In the genomic region with DNA sequence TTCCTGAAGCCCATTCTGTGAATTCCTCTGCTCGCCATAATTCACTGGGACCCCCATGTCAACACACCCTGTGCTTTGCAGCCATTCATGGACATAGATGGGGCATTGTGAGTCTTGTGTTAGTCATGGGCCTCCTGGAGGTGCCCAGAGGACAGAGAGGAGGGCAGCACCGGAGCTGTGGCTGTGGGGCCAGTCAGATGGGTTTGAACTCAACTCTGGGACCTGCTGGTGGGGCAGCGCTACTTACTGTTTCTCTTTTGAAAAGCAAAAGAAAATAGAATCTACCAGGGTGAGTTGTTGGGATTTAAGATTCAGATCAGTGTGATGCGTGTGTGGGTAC, we compare ENCODE assay signal across 2 cellular contexts.
TF ChIP-seq lines count a peak whose summit lies in the region.

No MANE protein-coding gene starts in this region.

TF ChIP-seq in IMR-90, 13 proteins besides CTCF, POLR2A, EP300 and RAD21:
- TF ChIP-seq SMC3 (IDR thresholded peaks at IDR 0.05; ENCODE audit: low read depth, low read length) = no peak
- TF ChIP-seq MAZ (IDR thresholded peaks at IDR 0.05; ENCODE audit: borderline replicate concordance, low read depth, low read length) = no peak
- TF ChIP-seq FOS (IDR thresholded peaks at IDR 0.05; ENCODE audit: low read depth, low read length) = no peak
- no peak for TF ChIP-seq NFE2L2 (IDR thresholded peaks at IDR 0.05; ENCODE audit: low read depth, low read length)

TF ChIP-seq in GM12878, 131 proteins besides CTCF, POLR2A, EP300 and RAD21:
- TF ChIP-seq YBX1 (IDR thresholded peaks at IDR 0.05) (no peak), CHD1 (IDR thresholded peaks at IDR 0.05; ENCODE audit: low read depth, low read length) (no peak), NR2C1 (IDR thresholded peaks at IDR 0.05) (no peak)
- TF ChIP-seq, protein P1, sequence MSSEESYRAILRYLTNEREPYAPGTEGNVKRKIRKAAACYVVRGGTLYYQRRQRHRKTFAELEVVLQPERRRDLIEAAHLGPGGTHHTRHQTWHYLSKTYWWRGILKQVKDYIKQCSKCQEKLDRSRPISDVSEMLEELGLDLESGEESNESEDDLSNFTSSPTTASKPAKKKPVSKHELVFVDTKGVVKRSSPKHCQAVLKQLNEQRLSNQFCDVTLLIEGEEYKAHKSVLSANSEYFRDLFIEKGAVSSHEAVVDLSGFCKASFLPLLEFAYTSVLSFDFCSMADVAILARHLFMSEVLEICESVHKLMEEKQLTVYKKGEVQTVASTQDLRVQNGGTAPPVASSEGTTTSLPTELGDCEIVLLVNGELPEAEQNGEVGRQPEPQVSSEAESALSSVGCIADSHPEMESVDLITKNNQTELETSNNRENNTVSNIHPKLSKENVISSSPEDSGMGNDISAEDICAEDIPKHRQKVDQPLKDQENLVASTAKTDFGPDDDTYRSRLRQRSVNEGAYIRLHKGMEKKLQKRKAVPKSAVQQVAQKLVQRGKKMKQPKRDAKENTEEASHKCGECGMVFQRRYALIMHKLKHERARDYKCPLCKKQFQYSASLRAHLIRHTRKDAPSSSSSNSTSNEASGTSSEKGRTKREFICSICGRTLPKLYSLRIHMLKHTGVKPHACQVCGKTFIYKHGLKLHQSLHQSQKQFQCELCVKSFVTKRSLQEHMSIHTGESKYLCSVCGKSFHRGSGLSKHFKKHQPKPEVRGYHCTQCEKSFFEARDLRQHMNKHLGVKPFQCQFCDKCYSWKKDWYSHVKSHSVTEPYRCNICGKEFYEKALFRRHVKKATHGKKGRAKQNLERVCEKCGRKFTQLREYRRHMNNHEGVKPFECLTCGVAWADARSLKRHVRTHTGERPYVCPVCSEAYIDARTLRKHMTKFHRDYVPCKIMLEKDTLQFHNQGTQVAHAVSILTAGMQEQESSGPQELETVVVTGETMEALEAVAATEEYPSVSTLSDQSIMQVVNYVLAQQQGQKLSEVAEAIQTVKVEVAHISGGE (CRISPR knock-in tag; IDR thresholded peaks at IDR 0.05) = no peak
